In the genomic region with DNA sequence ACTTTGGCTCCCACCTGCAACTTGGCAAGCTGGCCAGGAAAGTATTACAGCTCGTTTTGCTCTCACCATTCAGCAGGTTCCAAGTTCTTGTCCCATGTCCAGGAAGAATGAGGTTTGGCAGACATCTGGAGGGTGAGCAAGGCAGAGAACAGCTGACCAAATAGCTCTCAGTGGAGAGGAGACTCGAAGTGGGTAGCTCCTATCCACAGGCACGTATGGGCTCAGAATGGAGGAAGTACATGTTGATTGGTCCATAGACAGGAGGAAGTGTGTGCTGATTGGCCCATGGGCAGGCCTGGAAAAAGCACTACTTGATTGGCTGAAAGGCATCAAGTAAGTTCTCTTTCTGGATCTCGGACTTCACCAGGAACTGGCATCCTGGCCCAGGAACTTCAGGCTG, we compare ENCODE assay signal across 18 cellular contexts. TPM values are rescaled to one million over a fixed set of nuclear protein-coding genes. Genes with fewer than 3 reads are reported as not detected.
A peak's percentile ranks its signal among the peaks of the same experiment; 100 is the strongest.
DNase-seq lines count a peak whose midpoint lies in the region; ATAC-seq, FAIRE-seq and TF ChIP-seq lines count a peak whose summit lies in the region.
"Had no signal": no experiment of that assay in that cellular context is flagged by ENCODE, and none has a peak within 500 bp of the region (broad histone marks: within the 10 kb centered on the region; RNA-seq: fewer than 3 reads in every experiment).

No MANE protein-coding gene starts in this region.

- in situ Hi-C loops in Caki2 (cut with HindIII; ENCODE audit: low pct_unique_long_range_greater_than_20kb, low sequenced_read_pairs): no loop called here

- H3K79me2 ChIP-seq in astrocyte (ENCODE audit: insufficient read depth, low read length): peaks cover 20% of the 10 kb centered on the region

- H3K4me1 ChIP-seq in astrocyte (ENCODE audit: insufficient read depth, low read length): peaks cover 6% of the 10 kb centered on the region
- peaks cover 0 to 19% (median 16%) of the 10 kb centered on the region in 4 donors for H3K4me1 ChIP-seq in tibial artery

- H3K9me3 Mint-ChIP-seq in astrocyte (ENCODE audit: unreplicated experiment): peaks cover 6% of the 10 kb centered on the region
- H3K9me3 Mint-ChIP-seq in activated CD4-positive, alpha-beta memory T cell treated with anti-CD3 and anti-CD28 coated beads, Interleukin-2, amount 10 ng/mL, durations not matched to agents 7 days and 5 days: peaks cover 15% of the 10 kb centered on the region

- H3K9me3 ChIP-seq in astrocyte (ENCODE audit: insufficient read depth, low read depth, low read length): no peaks in the 10 kb centered on the region
- no peaks in the 10 kb centered on the region for H3K9me3 ChIP-seq in tibial artery

- CTCF ChIA-PET in activated CD4-positive, alpha-beta memory T cell treated with anti-CD3 and anti-CD28 coated beads, Interleukin-2, amount 10 ng/mL, durations not matched to agents 7 days and 5 days (lab: Charles Lee): interaction anchor here (1.5 kb wide), 1 partner anchor 269 kb away, joined by 8 read pairs; no protein-coding TSS in a partner anchor

- DNase-seq in Caki2 (ENCODE audit: low read depth) (peak; percentile 22), LHCN-M2 (ENCODE audit: low read depth) (peak; percentile 55), astrocyte (ENCODE audit: low read depth) (peak; percentile 41), myocyte (ENCODE audit: low read depth) (peak; percentile 34), tibial artery (no peak)
- no peak for DNase-seq in activated CD4-positive, alpha-beta memory T cell treated with anti-CD3 and anti-CD28 coated beads, Interleukin-2, amount 10 ng/mL, durations not matched to agents 7 days and 5 days
- DNase-seq: activated CD4-positive, alpha-beta T cell treated with anti-CD3 and anti-CD28 coated beads for 4 hours; activated effector memory CD4-positive, alpha-beta T cell treated with anti-CD3 and anti-CD28 coated beads, Interleukin-2, amount 50 U/mL, for 16 hours; dorsolateral prefrontal cortex; glutamatergic neuron; left ventricle myocardium inferior; NCI-H82; nucleus accumbens; stimulated activated CD4-positive, alpha-beta T cell treated with anti-CD3 and anti-CD28 coated beads, Interleukin-12 subunit alpha, Interleukin-12 subunit beta, amount 100 ng/mL, for 4 hours had no signal

- no peak overlapping the region for H3K9ac ChIP-seq in astrocyte (ENCODE audit: low read length)

- no peak overlapping the region for H2AFZ ChIP-seq in astrocyte (ENCODE audit: low read depth, low read length)

- no peak for ATAC-seq in HG03025 (IDR thresholded peaks at IDR 0.05; ENCODE audit: low FRiP score, unreplicated experiment)

- intact Hi-C loops in tibial artery (cut with DNase I; ENCODE audit: low total_unique reads): loop anchor here (10.0 kb wide), 1 partner anchor 157 kb away; no protein-coding TSS in a partner anchor

- no peak overlapping the region for H3K27ac Mint-ChIP-seq in astrocyte (ENCODE audit: unreplicated experiment)
- no peak overlapping the region for H3K27ac Mint-ChIP-seq in activated CD4-positive, alpha-beta memory T cell treated with anti-CD3 and anti-CD28 coated beads, Interleukin-2, amount 10 ng/mL, durations not matched to agents 7 days and 5 days

- POLR2A ChIA-PET in activated CD4-positive, alpha-beta memory T cell treated with anti-CD3 and anti-CD28 coated beads, Interleukin-2, amount 10 ng/mL, durations not matched to agents 7 days and 5 days (lab: Charles Lee): interaction anchor here (0.9 to 1.1 kb wide), 2 partner anchors 19 to 23 kb away, joined by 3 read pairs; no protein-coding TSS in a partner anchor

- no peaks in the 10 kb centered on the region for H3K36me3 Mint-ChIP-seq in astrocyte (ENCODE audit: low read depth, unreplicated experiment)
- peaks cover 39% of the 10 kb centered on the region for H3K36me3 Mint-ChIP-seq in activated CD4-positive, alpha-beta memory T cell treated with anti-CD3 and anti-CD28 coated beads, Interleukin-2, amount 10 ng/mL, durations not matched to agents 7 days and 5 days (ENCODE audit: low read depth)

- H3K4me3 ChIP-seq in astrocyte (ENCODE audit: insufficient read depth, low read depth, low read length) (no peak overlapping the region), tibial artery (no peak overlapping the region)
- H3K4me3 ChIP-seq: adrenal gland, cardiac muscle cell, dorsolateral prefrontal cortex, left ventricle myocardium inferior had no signal

- no peaks in the 10 kb centered on the region for H3K27me3 ChIP-seq in astrocyte (ENCODE audit: insufficient read depth, low read length)
- H3K27me3 ChIP-seq in tibial artery: no peaks in the 10 kb centered on the region
- H3K27me3 ChIP-seq: adrenal gland, cardiac muscle cell, dorsolateral prefrontal cortex had no signal

- no peak for FAIRE-seq in astrocyte (lab: Jason Lieb, UNC)
- FAIRE-seq: TTC549 had no signal

- H3K36me3 ChIP-seq in astrocyte (ENCODE audit: insufficient read depth, low read length) (no peaks in the 10 kb centered on the region), tibial artery (no peaks in the 10 kb centered on the region)
- H3K36me3 ChIP-seq: adrenal gland, cardiac muscle cell, left ventricle myocardium inferior had no signal

- H4K20me1 ChIP-seq in astrocyte (ENCODE audit: insufficient read depth, low read length): no peaks in the 10 kb centered on the region

- no peak for TF ChIP-seq CTCF in astrocyte (IDR thresholded peaks at IDR 0.05; ENCODE audit: insufficient read depth, low read depth, low read length)
- no peak for TF ChIP-seq CTCF in tibial artery (IDR thresholded peaks at IDR 0.05)

- peaks cover 5% of the 10 kb centered on the region for H3K4me1 Mint-ChIP-seq in astrocyte (ENCODE audit: low read depth, unreplicated experiment)
- H3K4me1 Mint-ChIP-seq in activated CD4-positive, alpha-beta memory T cell treated with anti-CD3 and anti-CD28 coated beads, Interleukin-2, amount 10 ng/mL, durations not matched to agents 7 days and 5 days: peaks cover 44% of the 10 kb centered on the region

- no peak overlapping the region for H3K4me3 Mint-ChIP-seq in astrocyte (ENCODE audit: unreplicated experiment)
- no peak overlapping the region for H3K4me3 Mint-ChIP-seq in activated CD4-positive, alpha-beta memory T cell treated with anti-CD3 and anti-CD28 coated beads, Interleukin-2, amount 10 ng/mL, durations not matched to agents 7 days and 5 days

- no peak overlapping the region for H3K4me2 ChIP-seq in astrocyte (ENCODE audit: low read length)

- H3K27me3 Mint-ChIP-seq in astrocyte (ENCODE audit: low read depth, unreplicated experiment): no peaks in the 10 kb centered on the region
- no peaks in the 10 kb centered on the region for H3K27me3 Mint-ChIP-seq in activated CD4-positive, alpha-beta memory T cell treated with anti-CD3 and anti-CD28 coated beads, Interleukin-2, amount 10 ng/mL, durations not matched to agents 7 days and 5 days

- H3K27ac ChIP-seq in astrocyte (ENCODE audit: low read depth, low read length) (no peak overlapping the region), tibial artery (no peak overlapping the region)
- H3K27ac ChIP-seq: adrenal gland, cardiac muscle cell, dorsolateral prefrontal cortex, left ventricle myocardium inferior had no signal

RNA-seq across cellular contexts. Expression of a gene that starts 3.0 kb away (rescaled TPM):
- total RNA-seq in Caki2 (2014; rRNA removed; shearing (Covaris generic); ENCODE audit: low replicate concordance): 15.7 and 28.8 TPM in 2 replicates
- total RNA-seq in LHCN-M2 (2014; rRNA removed) (73.7 and 83.5 TPM in 2 replicates), astrocyte (8.7 and 9.6 TPM in 2 replicates), myocyte (11.1 and 15.5 TPM in 2 replicates)
- polyA plus RNA-seq in LHCN-M2 (2012): 44.0 TPM
- polyA plus RNA-seq in myocyte (2012): 5.2 TPM
- total RNA-seq in activated CD4-positive, alpha-beta memory T cell treated with anti-CD3 and anti-CD28 coated beads, Interleukin-2, amount 10 ng/mL, durations not matched to agents 7 days and 5 days: 100 to 1,000 TPM; 151 TPM

Comparison
In these comparisons a context has a peak if more than half of its experiments do, and no peak if none do; other contexts are left out.
1. DNase-seq: peak in Caki2 (single experiment), LHCN-M2 (single experiment), astrocyte (single experiment) and myocyte (single experiment); none in activated CD4-positive, alpha-beta memory T cell treated with anti-CD3 and anti-CD28 coated beads, Interleukin-2, amount 10 ng/mL, durations not matched to agents 7 days and 5 days (single experiment) and tibial artery (0 of 2).